In the genomic region with DNA sequence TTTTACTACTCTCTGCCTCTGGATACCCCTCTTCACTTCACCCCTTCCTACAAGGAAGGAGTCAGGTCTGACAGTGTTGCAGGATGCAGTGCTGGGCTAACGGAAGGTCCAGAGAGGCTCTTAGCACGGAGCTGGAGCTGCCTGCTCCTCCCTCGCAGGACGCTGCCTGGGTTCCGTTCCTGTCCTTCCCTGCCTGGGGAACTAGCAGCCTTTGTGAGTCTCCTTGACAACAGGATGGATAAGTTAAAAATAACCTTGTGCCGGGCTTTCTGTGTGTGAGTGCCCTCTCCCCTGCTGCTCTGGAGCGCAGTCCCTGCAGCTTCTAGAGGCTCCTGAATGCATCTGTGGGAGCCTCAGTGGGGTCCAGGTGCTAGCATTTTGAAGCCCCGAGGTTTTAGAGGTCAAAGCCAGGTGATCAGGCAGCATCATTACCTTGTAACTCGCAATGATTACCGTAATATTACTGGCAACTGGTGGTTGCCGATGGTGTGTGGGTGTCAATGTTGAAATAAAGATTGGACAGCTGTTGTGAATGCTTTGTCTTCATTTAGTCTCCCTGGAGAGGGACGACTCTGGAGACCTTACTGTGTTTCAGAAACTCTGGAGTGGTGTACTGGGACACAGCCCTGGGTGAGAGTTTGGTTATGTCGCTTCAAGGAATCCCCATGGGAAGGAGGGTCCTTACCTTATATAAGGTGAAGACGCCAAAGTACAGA, we compare ENCODE assay signal across 1 cellular context.
A peak's percentile ranks its signal among the peaks of the same experiment; 100 is the strongest.
TF ChIP-seq lines count a peak whose summit lies in the region.

No MANE protein-coding gene starts in this region.

TF ChIP-seq in neural cell, 6 proteins besides CTCF, POLR2A, EP300 and RAD21:
- peak; percentile 54 for TF ChIP-seq REST (IDR thresholded peaks at IDR 0.05; ENCODE audit: borderline replicate concordance)
- no peak for TF ChIP-seq EZH2 (IDR thresholded peaks at IDR 0.05; ENCODE audit: borderline replicate concordance, insufficient read depth, low read length, poor library complexity, severe bottlenecking)
- TF ChIP-seq SMC3 (conservative IDR thresholded peaks at IDR 0.05; ENCODE audit: poor library complexity) = peak; percentile 16
- TF ChIP-seq TAF1 (IDR thresholded peaks at IDR 0.05; ENCODE audit: low read depth) = no peak
- TF ChIP-seq POLR2AphosphoS5 (IDR thresholded peaks at IDR 0.05) = peak; percentile 48
- TF ChIP-seq MXI1 (conservative IDR thresholded peaks at IDR 0.05; ENCODE audit: poor library complexity, severe bottlenecking) = no peak
